Comparison of ENCODE assay signal across 10 cellular contexts in genomic region chr17:65013613-65014391, GRCh38. TPM values are rescaled to one million over a fixed set of nuclear protein-coding genes. Genes with fewer than 3 reads are reported as not detected.
DNase-seq lines count a peak whose midpoint lies in the region; ATAC-seq and TF ChIP-seq lines count a peak whose summit lies in the region.
"Had no signal": no experiment of that assay in that cellular context is flagged by ENCODE, and none has a peak within 500 bp of the region (broad histone marks: within the 10 kb centered on the region; RNA-seq: fewer than 3 reads in every experiment).

No MANE protein-coding gene starts in this region.

- no peak overlapping the region for H3K4me3 ChIP-seq in fibroblast of mammary gland (ENCODE audit: control insufficient read depth, low read depth, low read length)
- no peak overlapping the region for H3K4me3 ChIP-seq in coronary artery

- peaks cover 77% of the 10 kb centered on the region for H3K4me1 Mint-ChIP-seq in activated T-cell treated with anti-CD3 and anti-CD28 coated beads, Interleukin-2, amount 50 U/mL, for 24 hours (ENCODE audit: low read depth)
- H3K4me1 Mint-ChIP-seq in stimulated activated naive CD8-positive, alpha-beta T cell treated with anti-CD3 and anti-CD28 coated beads, Interleukin-15, Interleukin-2, amounts not matched to agents 100 ng/mL and 50 ng/mL, for 24 hours (ENCODE audit: low read depth), result peaks cover 73% of the 10 kb centered on the region

- DNase-seq in activated T-cell treated with anti-CD3 and anti-CD28 coated beads, Interleukin-2, amount 50 U/mL, for 24 hours, result no peak
- DNase-seq in activated T-cell treated with anti-CD3 and anti-CD28 coated beads, Interleukin-2, amount 50 U/mL, for 1 hour, result no peak
- peak; percentile 89 for DNase-seq in fibroblast of mammary gland (ENCODE audit: low read depth)
- DNase-seq in posterior vena cava (ENCODE audit: low spot score), result no peak
- no peak for DNase-seq in NCI-H69 (lab: John Stamatoyannopoulos, UW)
- no peak for DNase-seq in coronary artery (ENCODE audit: low spot score)
- DNase-seq: DND-41, left cardiac atrium had no signal

- peak overlapping the region; percentile 65 for H3K27ac Mint-ChIP-seq in activated T-cell treated with anti-CD3 and anti-CD28 coated beads, Interleukin-2, amount 50 U/mL, for 24 hours
- H3K27ac Mint-ChIP-seq in stimulated activated naive CD8-positive, alpha-beta T cell treated with anti-CD3 and anti-CD28 coated beads, Interleukin-15, Interleukin-2, amounts not matched to agents 100 ng/mL and 50 ng/mL, for 24 hours, result peak overlapping the region; percentile 49

- TF ChIP-seq CTCF in fibroblast of mammary gland (conservative IDR thresholded peaks at IDR 0.05; ENCODE audit: control insufficient read depth, insufficient read depth, low read depth, low read length), result no peak
- no peak for TF ChIP-seq CTCF in coronary artery (IDR thresholded peaks at IDR 0.05)

- H3K9me3 Mint-ChIP-seq in activated T-cell treated with anti-CD3 and anti-CD28 coated beads, Interleukin-2, amount 50 U/mL, for 24 hours, result no peaks in the 10 kb centered on the region
- no peaks in the 10 kb centered on the region for H3K9me3 Mint-ChIP-seq in stimulated activated naive CD8-positive, alpha-beta T cell treated with anti-CD3 and anti-CD28 coated beads, Interleukin-15, Interleukin-2, amounts not matched to agents 100 ng/mL and 50 ng/mL, for 24 hours

- no peaks in the 10 kb centered on the region for H3K27me3 Mint-ChIP-seq in activated T-cell treated with anti-CD3 and anti-CD28 coated beads, Interleukin-2, amount 50 U/mL, for 24 hours
- H3K27me3 Mint-ChIP-seq in stimulated activated naive CD8-positive, alpha-beta T cell treated with anti-CD3 and anti-CD28 coated beads, Interleukin-15, Interleukin-2, amounts not matched to agents 100 ng/mL and 50 ng/mL, for 24 hours, result no peaks in the 10 kb centered on the region

- peak; percentile 79 for ATAC-seq in SK-N-SH treated with all-trans-retinoic acid at 6 μM for 48 hours

- H3K27ac ChIP-seq in coronary artery, result peak overlapping the region in 1 of 2 donors; percentile 17

- H3K36me3 Mint-ChIP-seq in activated T-cell treated with anti-CD3 and anti-CD28 coated beads, Interleukin-2, amount 50 U/mL, for 24 hours (ENCODE audit: low read depth), result peaks cover 87% of the 10 kb centered on the region
- peaks cover 82% of the 10 kb centered on the region for H3K36me3 Mint-ChIP-seq in stimulated activated naive CD8-positive, alpha-beta T cell treated with anti-CD3 and anti-CD28 coated beads, Interleukin-15, Interleukin-2, amounts not matched to agents 100 ng/mL and 50 ng/mL, for 24 hours (ENCODE audit: low read depth)

- intact Hi-C loops in posterior vena cava (cut with DNase I), result no loop called here

- no peak overlapping the region for H3K4me3 Mint-ChIP-seq in activated T-cell treated with anti-CD3 and anti-CD28 coated beads, Interleukin-2, amount 50 U/mL, for 24 hours
- peak overlapping the region; percentile 20 for H3K4me3 Mint-ChIP-seq in stimulated activated naive CD8-positive, alpha-beta T cell treated with anti-CD3 and anti-CD28 coated beads, Interleukin-15, Interleukin-2, amounts not matched to agents 100 ng/mL and 50 ng/mL, for 24 hours

TF ChIP-seq in SK-N-SH treated with all-trans-retinoic acid at 6 μM for 48 hours, 23 proteins besides CTCF, POLR2A, EP300 and RAD21:
- TF ChIP-seq SNAI2 (CRISPR knock-in tag; IDR thresholded peaks at IDR 0.05) (no peak), RARB (CRISPR knock-in tag; IDR thresholded peaks at IDR 0.05) (no peak), ZFP3 (CRISPR knock-in tag; IDR thresholded peaks at IDR 0.05) (no peak), OSR1 (CRISPR knock-in tag; IDR thresholded peaks at IDR 0.05) (no peak), TCF4 (CRISPR knock-in tag; IDR thresholded peaks at IDR 0.05; ENCODE audit: borderline replicate concordance) (no peak), ZC3H10 (CRISPR knock-in tag; IDR thresholded peaks at IDR 0.05) (no peak), ISL1 (CRISPR knock-in tag; IDR thresholded peaks at IDR 0.05) (no peak)
TF ChIP-seq in SK-N-SH treated with all-trans-retinoic acid at 6 μM for 48 hours: peak in this region for 0.

RNA-seq across cellular contexts. Expression of gene GNA13, which starts 42.7 kb away (rescaled TPM):
- 10 to 100 TPM; 43.0 to 54.0 TPM for total RNA-seq in posterior vena cava
